In genomic region chr5:56402273-56403223, GRCh38 we compare ENCODE assay signal across 14 cellular contexts.
DNase-seq lines count a peak whose midpoint lies in the region; ATAC-seq and TF ChIP-seq lines count a peak whose summit lies in the region.
"Had no signal": no experiment of that assay in that cellular context is flagged by ENCODE, and none has a peak within 500 bp of the region (broad histone marks: within the 10 kb centered on the region; RNA-seq: fewer than 3 reads in every experiment).

No MANE protein-coding gene starts in this region.

- no peaks in the 10 kb centered on the region for H3K79me1 ChIP-seq in mesenchymal stem cell (replicated peaks; ENCODE audit: low read length, poor library complexity, severe bottlenecking)

- H3K27ac ChIP-seq in HUES48 (ENCODE audit: low read depth, low read length) (peak overlapping the region; percentile 26), mesenchymal stem cell (ENCODE audit: low read length, poor library complexity, severe bottlenecking) (no peak overlapping the region)
- H3K27ac ChIP-seq: C4-2B had no signal

- no peak overlapping the region for H4K91ac ChIP-seq in mesenchymal stem cell (ENCODE audit: low read length)

- peaks cover 10% of the 10 kb centered on the region for H3K4me1 ChIP-seq in HUES48 (ENCODE audit: control insufficient read depth, insufficient read depth, low read length)
- H3K4me1 ChIP-seq in mesenchymal stem cell (ENCODE audit: control insufficient read depth, insufficient read depth, low read depth, low read length) = peaks cover 1% of the 10 kb centered on the region

- H2BK15ac ChIP-seq in mesenchymal stem cell (ENCODE audit: low read depth, poor library complexity, severe bottlenecking) = no peak overlapping the region

- ATAC-seq in SK-N-SH treated with all-trans-retinoic acid at 6 μM for 48 hours = no peak
- no peak for ATAC-seq in HG02973 (IDR thresholded peaks at IDR 0.05; ENCODE audit: unreplicated experiment)
- ATAC-seq: right cardiac atrium; stimulated activated naive B cell treated with anti-CD40 and anti-IgM and Interleukin-4, amounts not matched to agents 10 μg/mL and 1 μg/mL and 100 μg/mL, for 72 hours had no signal

- no peak overlapping the region for H2BK120ac ChIP-seq in mesenchymal stem cell (ENCODE audit: low read depth, low read length)

- H3K4me2 ChIP-seq in mesenchymal stem cell (ENCODE audit: low read length, poor library complexity, severe bottlenecking) = no peak overlapping the region

- H3K9ac ChIP-seq in HUES48 (ENCODE audit: low read depth, low read length) = no peak overlapping the region
- no peak overlapping the region for H3K9ac ChIP-seq in mesenchymal stem cell (ENCODE audit: low read length)

- H3K27me3 ChIP-seq in HUES48 (ENCODE audit: control insufficient read depth, insufficient read depth, low read length) = no peaks in the 10 kb centered on the region
- H3K27me3 ChIP-seq in mesenchymal stem cell (ENCODE audit: control insufficient read depth in 1 of 2, insufficient read depth in 1 of 2, low read length in 2 of 2) = no peaks in the 10 kb centered on the region
- H3K27me3 ChIP-seq: dorsolateral prefrontal cortex had no signal

- no peak overlapping the region for H3K23ac ChIP-seq in mesenchymal stem cell (ENCODE audit: low read length in 2 of 2)

- 85% methylated on average over 6 of the region's 7 CpGs for WGBS in mesenchymal stem cell

- H2AK5ac ChIP-seq in mesenchymal stem cell (ENCODE audit: low read length, severe bottlenecking) = no peak overlapping the region

- H3K4ac ChIP-seq in mesenchymal stem cell (ENCODE audit: low read depth in 1 of 2, low read length in 2 of 2) = no peak overlapping the region

- H2AFZ ChIP-seq in mesenchymal stem cell (ENCODE audit: low read depth, low read length) = no peak overlapping the region

- no peak overlapping the region for H3K14ac ChIP-seq in mesenchymal stem cell (ENCODE audit: low read length in 2 of 2)

- H3K4me3 ChIP-seq in HUES48 (ENCODE audit: low read depth, low read length) = no peak overlapping the region
- no peak overlapping the region for H3K4me3 ChIP-seq in mesenchymal stem cell (ENCODE audit: insufficient read depth in 1 of 2, low read depth in 1 of 2, low read length in 2 of 2)

- H2BK5ac ChIP-seq in mesenchymal stem cell (ENCODE audit: low read depth, low read length, poor library complexity, severe bottlenecking) = no peak overlapping the region

- H4K8ac ChIP-seq in mesenchymal stem cell (ENCODE audit: low read length) = no peak overlapping the region

- DNase-seq in hippocampal formation (lab: John Stamatoyannopoulos, UW) = peak; percentile 10 to 55
- peak; percentile 35 for DNase-seq in retina
- DNase-seq in NCI-H1092 treated with DMSO at 0.1 percent for 48 hours (lab: John Stamatoyannopoulos, UW) = no peak
- DNase-seq in DMS153 treated with DMSO at 0.1 percent for 48 hours (lab: John Stamatoyannopoulos, UW; ENCODE audit: unreplicated experiment) = no peak
- no peak for DNase-seq in mesenchymal stem cell
- DNase-seq: activated CD4-positive, alpha-beta T cell treated with anti-CD3 and anti-CD28 coated beads, Interleukin-2, amount 50 U/mL, for 1 hour; aorta; dorsolateral prefrontal cortex; right cardiac atrium; stimulated activated naive B cell treated with anti-CD40 and anti-IgM and Interleukin-4, amounts not matched to agents 10 μg/mL and 1 μg/mL and 100 μg/mL, for 72 hours had no signal

- no peak overlapping the region for H3K18ac ChIP-seq in mesenchymal stem cell (ENCODE audit: low read depth in 1 of 2, low read length in 2 of 2)

- H3K9me3 ChIP-seq in HUES48 (ENCODE audit: control insufficient read depth, insufficient read depth, low read length) (0 out of 2 replicates have a peak, but pooled peaks cover 3% of the 10 kb centered on the region), mesenchymal stem cell (ENCODE audit: control insufficient read depth, low read length) (no peaks in the 10 kb centered on the region)

- H2BK12ac ChIP-seq in mesenchymal stem cell (ENCODE audit: low read length in 2 of 2) = no peak overlapping the region

- H3K36me3 ChIP-seq in HUES48 (ENCODE audit: control insufficient read depth, insufficient read depth, low read length) = no peaks in the 10 kb centered on the region
- no peaks in the 10 kb centered on the region for H3K36me3 ChIP-seq in mesenchymal stem cell (ENCODE audit: control insufficient read depth in 1 of 2, insufficient read depth in 2 of 2, low read depth in 1 of 2, low read length in 2 of 2)

TF ChIP-seq in SK-N-SH treated with all-trans-retinoic acid at 6 μM for 48 hours, 23 proteins besides CTCF, POLR2A, EP300 and RAD21:
- TF ChIP-seq ESRRG (CRISPR knock-in tag; IDR thresholded peaks at IDR 0.05) = no peak
- TF ChIP-seq RARB (CRISPR knock-in tag; IDR thresholded peaks at IDR 0.05) = no peak
- TF ChIP-seq BACH2 (CRISPR knock-in tag; IDR thresholded peaks at IDR 0.05; ENCODE audit: borderline replicate concordance) = no peak
- no peak for TF ChIP-seq TCF4 (CRISPR knock-in tag; IDR thresholded peaks at IDR 0.05; ENCODE audit: borderline replicate concordance)
- TF ChIP-seq ISL1 (CRISPR knock-in tag; IDR thresholded peaks at IDR 0.05) = peak; percentile 28; the same call in 1 of the 2 replicates
TF ChIP-seq in SK-N-SH treated with all-trans-retinoic acid at 6 μM for 48 hours: peak in this region for 1.

Comparison
In these comparisons a context has a peak if more than half of its experiments do, and no peak if none do; other contexts are left out.
1. DNase-seq: peak in hippocampal formation (2 of 2) and retina (single experiment); none in NCI-H1092 treated with DMSO at 0.1 percent for 48 hours (single experiment), DMS153 treated with DMSO at 0.1 percent for 48 hours (single experiment) and mesenchymal stem cell (single experiment).